In genomic region chr7:102505288-102506185, GRCh38 we compare ENCODE assay signal across 9 cellular contexts. TPM values are rescaled to one million over a fixed set of nuclear protein-coding genes. Genes with fewer than 3 reads are reported as not detected.
DNase-seq lines count a peak whose midpoint lies in the region; ATAC-seq, FAIRE-seq and TF ChIP-seq lines count a peak whose summit lies in the region.
"Not testable (repeated sequence)": the region's sequence is repeated elsewhere in the genome, so short reads cannot be mapped to it uniquely, and the experiment has no call there.
"Had no signal": no experiment of that assay in that cellular context is flagged by ENCODE, and none has a peak within 500 bp of the region (broad histone marks: within the 10 kb centered on the region; RNA-seq: fewer than 3 reads in every experiment).

No MANE protein-coding gene starts in this region.

- not testable (repeated sequence) for H4K91ac ChIP-seq in trophoblast cell (ENCODE audit: low read depth, low read length)

- not testable (repeated sequence) for H3K27ac Mint-ChIP-seq in activated CD8-positive, alpha-beta T cell treated with anti-CD3 and anti-CD28 coated beads, Interleukin-2, amount 10 ng/mL, durations not matched to agents 7 days and 5 days; stimulated activated naive CD8-positive, alpha-beta T cell treated with anti-CD3 and anti-CD28 coated beads, Interleukin-15, amount 100 ng/mL, for 72 hours

- H2BK5ac ChIP-seq in trophoblast cell (ENCODE audit: low read depth, low read length, poor library complexity): peak overlapping the region; percentile 76

- H3K79me1 ChIP-seq in trophoblast cell (ENCODE audit: low read length): not testable (repeated sequence)

- H3K4me1 ChIP-seq in A549; PC-9 (replicated peaks; ENCODE audit: insufficient read depth); right lobe of liver; trophoblast cell (ENCODE audit: control insufficient read depth in 1 of 2, insufficient read depth in 2 of 2, low read length in 2 of 2): not testable (repeated sequence)

- H3K4me3 ChIP-seq in A549; PC-9; right lobe of liver; trophoblast cell (ENCODE audit: low read depth, low read length): not testable (repeated sequence)

- not testable (repeated sequence) for H3K36me3 Mint-ChIP-seq in activated CD8-positive, alpha-beta T cell treated with anti-CD3 and anti-CD28 coated beads, Interleukin-2, amount 10 ng/mL, durations not matched to agents 7 days and 5 days (ENCODE audit: low read depth)

- not testable (repeated sequence) for H3K9ac ChIP-seq in trophoblast cell (ENCODE audit: low read length)

- not testable (repeated sequence) for TF ChIP-seq EP300 in A549 (IDR thresholded peaks at IDR 0.05)

- intact Hi-C loops in PC-9 (cut with micrococcal nuclease; ENCODE audit: unreplicated experiment); left cardiac atrium (cut with DNase I); right lobe of liver (cut with DNase I): not testable (repeated sequence)

- H3K4me3 Mint-ChIP-seq in activated CD8-positive, alpha-beta T cell treated with anti-CD3 and anti-CD28 coated beads, Interleukin-2, amount 10 ng/mL, durations not matched to agents 7 days and 5 days; stimulated activated naive CD8-positive, alpha-beta T cell treated with anti-CD3 and anti-CD28 coated beads, Interleukin-15, amount 100 ng/mL, for 72 hours: not testable (repeated sequence)

- H3K9me3 Mint-ChIP-seq in activated CD8-positive, alpha-beta T cell treated with anti-CD3 and anti-CD28 coated beads, Interleukin-2, amount 10 ng/mL, durations not matched to agents 7 days and 5 days (ENCODE audit: insufficient read depth); stimulated activated naive CD8-positive, alpha-beta T cell treated with anti-CD3 and anti-CD28 coated beads, Interleukin-15, amount 100 ng/mL, for 72 hours: not testable (repeated sequence)

- H2AK5ac ChIP-seq in trophoblast cell (ENCODE audit: low read length): not testable (repeated sequence)

- not testable (repeated sequence) for H3K79me2 ChIP-seq in PC-9 (ENCODE audit: low read depth); trophoblast cell (ENCODE audit: control insufficient read depth, insufficient read depth, low read length, poor library complexity)

- H3K36me3 ChIP-seq in PC-9 (ENCODE audit: low read depth); right lobe of liver; trophoblast cell (ENCODE audit: control insufficient read depth in 1 of 2, insufficient read depth in 2 of 2, low read length in 2 of 2): not testable (repeated sequence)

- H3F3A ChIP-seq in PC-9 (ENCODE audit: insufficient read depth, low read depth): not testable (repeated sequence)

- not testable (repeated sequence) for TF ChIP-seq POLR2A in A549 (IDR thresholded peaks at IDR 0.05; ENCODE audit: low read length); right lobe of liver (IDR thresholded peaks at IDR 0.05)

- H3K4ac ChIP-seq in trophoblast cell (ENCODE audit: low read depth, low read length): not testable (repeated sequence)

- H3K27ac ChIP-seq in A549: peak overlapping the region; percentile 37 to 67; a peak in 5 of 6 replicates
- H3K27ac ChIP-seq in PC-9: peak overlapping the region; percentile 53; the same call in 1 of the 2 replicates
- not testable (repeated sequence) for H3K27ac ChIP-seq in right lobe of liver; trophoblast cell (ENCODE audit: low read depth, low read length)

- ATAC-seq in A549 (peak; percentile 88 to 91), esophagus mucosa (peak; percentile 81), left cardiac atrium (peak; percentile 58 to 86), right lobe of liver (peak in 3 of 4 donors; percentile 22 to 53 (median 43))
- not testable (repeated sequence) for ATAC-seq in activated CD8-positive, alpha-beta T cell treated with anti-CD3 and anti-CD28 coated beads, Interleukin-2, amount 10 ng/mL, durations not matched to agents 7 days and 5 days
- peak; percentile 15 for ATAC-seq in stimulated activated naive CD8-positive, alpha-beta T cell treated with anti-CD3 and anti-CD28 coated beads, Interleukin-15, amount 100 ng/mL, for 72 hours

- not testable (repeated sequence) for H3K4me2 ChIP-seq in A549; trophoblast cell (ENCODE audit: low read length)
- peak overlapping the region; percentile 42; the same call in 1 of the 2 replicates for H3K4me2 ChIP-seq in PC-9

- not testable (repeated sequence) for TF ChIP-seq CTCF in A549 (IDR thresholded peaks at IDR 0.05); PC-9 (conservative IDR thresholded peaks at IDR 0.05); right lobe of liver (IDR thresholded peaks at IDR 0.05)

- peak overlapping the region; percentile 62 for H4K12ac ChIP-seq in trophoblast cell (ENCODE audit: low read depth, low read length)

- H4K8ac ChIP-seq in trophoblast cell (ENCODE audit: low read depth, low read length): not testable (repeated sequence)

- not testable (repeated sequence) for DNase-seq in A549 (ENCODE audit: low read depth in 1 of 2, low spot score in 1 of 2); PC-9; left cardiac atrium; trophoblast cell; stimulated activated naive CD8-positive, alpha-beta T cell treated with anti-CD3 and anti-CD28 coated beads, Interleukin-15, amount 100 ng/mL, for 72 hours
- DNase-seq in activated CD8-positive, alpha-beta T cell treated with anti-CD3 and anti-CD28 coated beads, Interleukin-2, amount 10 ng/mL, durations not matched to agents 7 days and 5 days: peak; percentile 20
- peak in 1 of 3 donors; percentile 3 for DNase-seq in right lobe of liver

- not testable (repeated sequence) for H3K4me1 Mint-ChIP-seq in activated CD8-positive, alpha-beta T cell treated with anti-CD3 and anti-CD28 coated beads, Interleukin-2, amount 10 ng/mL, durations not matched to agents 7 days and 5 days (ENCODE audit: low read depth); stimulated activated naive CD8-positive, alpha-beta T cell treated with anti-CD3 and anti-CD28 coated beads, Interleukin-15, amount 100 ng/mL, for 72 hours

- not testable (repeated sequence) for H3K27me3 Mint-ChIP-seq in activated CD8-positive, alpha-beta T cell treated with anti-CD3 and anti-CD28 coated beads, Interleukin-2, amount 10 ng/mL, durations not matched to agents 7 days and 5 days (ENCODE audit: low read depth); stimulated activated naive CD8-positive, alpha-beta T cell treated with anti-CD3 and anti-CD28 coated beads, Interleukin-15, amount 100 ng/mL, for 72 hours

- no CpG with 5 or more reads among the region's 24 CpGs for WGBS in A549 (ENCODE audit: missing lambda C conversion rate)
- 84% methylated on average over 5 of the region's 24 CpGs for WGBS in right lobe of liver (ENCODE audit: insufficient coverage, low coverage, low lambda C conversion rate, missing lambda C conversion rate)
- no CpG with 5 or more reads among the region's 24 CpGs for WGBS in trophoblast cell (ENCODE audit: extremely low coverage, insufficient coverage, insufficient read length)

- H4K20me1 ChIP-seq in PC-9 (ENCODE audit: insufficient read depth): not testable (repeated sequence)

- H3K9me3 ChIP-seq in A549; PC-9 (ENCODE audit: insufficient read depth, low read depth); right lobe of liver; trophoblast cell (ENCODE audit: insufficient read depth, low read depth, low read length): not testable (repeated sequence)

- H3K23ac ChIP-seq in trophoblast cell (ENCODE audit: low read length): not testable (repeated sequence)

- not testable (repeated sequence) for H3K14ac ChIP-seq in trophoblast cell (ENCODE audit: low read length)

- H2BK120ac ChIP-seq in trophoblast cell (ENCODE audit: insufficient read depth, low read length, poor library complexity): not testable (repeated sequence)

- POLR2A ChIA-PET in A549 (lab: Yijun Ruan, JAX); PC-9 (lab: Charles Lee; ENCODE audit: unreplicated experiment); activated CD8-positive, alpha-beta T cell treated with anti-CD3 and anti-CD28 coated beads, Interleukin-2, amount 10 ng/mL, durations not matched to agents 7 days and 5 days (lab: Charles Lee): not testable (repeated sequence)

- H3K18ac ChIP-seq in trophoblast cell (ENCODE audit: low read length): not testable (repeated sequence)

- CTCF ChIA-PET in A549 (lab: Yijun Ruan, JAX); PC-9 (lab: Charles Lee); activated CD8-positive, alpha-beta T cell treated with anti-CD3 and anti-CD28 coated beads, Interleukin-2, amount 10 ng/mL, durations not matched to agents 7 days and 5 days (lab: Charles Lee): not testable (repeated sequence)

- TF ChIP-seq RAD21 in A549 (conservative IDR thresholded peaks at IDR 0.05 in 1 of 2, IDR thresholded peaks at IDR 0.05 in 1 of 2): not testable (repeated sequence)

- H3K27me3 ChIP-seq in PC-9 (ENCODE audit: insufficient read depth, low read depth); right lobe of liver; trophoblast cell (ENCODE audit: insufficient read depth, low read length): not testable (repeated sequence)

- not testable (repeated sequence) for H2AFZ ChIP-seq in PC-9; trophoblast cell (ENCODE audit: insufficient read depth, low read length, poor library complexity)

- H3K9me2 ChIP-seq in PC-9 (ENCODE audit: insufficient read depth): not testable (repeated sequence)

- FAIRE-seq in A549 (lab: Jason Lieb, UNC): not testable (repeated sequence)

- not testable (repeated sequence) for BruUV-seq in PC-9 (replicated peaks; lab: Mats Ljungman, UMichigan)

- peak overlapping the region; percentile 71 for H2BK12ac ChIP-seq in trophoblast cell (ENCODE audit: low read length)

RNA-seq across cellular contexts. Expression of gene RASA4B, which starts 12.0 kb away (rescaled TPM):
- polyA plus RNA-seq in A549 (2011; rRNA removed): 0.83 and 0.93 TPM in 2 replicates
- 0.65 and 1.0 TPM in 2 replicates for polyA plus RNA-seq in A549 (2012; cell fraction: cytosol; rRNA removed)
- 3.7 and 4.5 TPM in 2 replicates for polyA plus RNA-seq in A549 (2012; cell fraction: nucleus; rRNA removed)
- polyA plus RNA-seq in A549 (2017; fragmentation: RNase III; extraction: RNeasy Plus Mini Kit Qiagen cat#74134 plus additional on column Dnase treatment): 1.4 to 1.5 TPM (median 1.4 TPM) in 3 replicates
- 0.87 and 1.3 TPM in 2 replicates for polyA minus RNA-seq in A549 (2011; rRNA and poly(A)+ RNA removed)
- 1.2 and 5.8 TPM in 2 replicates for total RNA-seq in PC-9 (2021)
- 10 to 100 TPM; 18.9 to 21.1 TPM for total RNA-seq in activated CD8-positive, alpha-beta T cell treated with anti-CD3 and anti-CD28 coated beads, Interleukin-2, amount 10 ng/mL, durations not matched to agents 7 days and 5 days
- total RNA-seq in esophagus mucosa: 2.8 TPM
- total RNA-seq in left cardiac atrium: 10 to 100 TPM in 1 of 2 donors, 1 to 10 TPM in 1; 3.2 to 14.3 TPM
- 1 to 10 TPM; 1.1 to 3.4 (median 2.7) TPM for total RNA-seq in right lobe of liver
- polyA plus RNA-seq in trophoblast cell (2013): 2.9 and 3.4 TPM in 2 replicates
- total RNA-seq: Daoy had no signal

RNA-seq across cellular contexts. Expression of gene POLR2J, which starts 26.8 kb away (rescaled TPM):
- polyA plus RNA-seq in A549 (2011; rRNA removed) (70.5 and 99.0 TPM in 2 replicates), A549 (2017; fragmentation: RNase III; extraction: RNeasy Plus Mini Kit Qiagen cat#74134 plus additional on column Dnase treatment) (101 to 107 TPM (median 104 TPM) in 3 replicates)
- polyA plus RNA-seq in A549 (2012; cell fraction: cytosol; rRNA removed): 189 and 192 TPM in 2 replicates
- polyA plus RNA-seq in A549 (2012; cell fraction: nucleus; rRNA removed): 60.3 and 62.3 TPM in 2 replicates
- 25.1 and 34.7 TPM in 2 replicates for polyA minus RNA-seq in A549 (2011; rRNA and poly(A)+ RNA removed)
- total RNA-seq in PC-9 (2021) (50.2 and 66.9 TPM in 2 replicates), esophagus mucosa (38.5 TPM), left cardiac atrium (10 to 100 TPM; 42.9 to 52.7 TPM), right lobe of liver (10 to 100 TPM; 18.8 to 27.1 (median 20.3) TPM)
- total RNA-seq in activated CD8-positive, alpha-beta T cell treated with anti-CD3 and anti-CD28 coated beads, Interleukin-2, amount 10 ng/mL, durations not matched to agents 7 days and 5 days: 10 to 100 TPM; 55.7 to 62.0 TPM
- polyA plus RNA-seq in trophoblast cell (2013): 130 and 136 TPM in 2 replicates

RNA-seq across cellular contexts. Expression of gene UPK3BL2, which starts 38.0 kb away (rescaled TPM):
- polyA plus RNA-seq in A549 (2011; rRNA removed) (1.4 and 1.7 TPM in 2 replicates), A549 (2017; fragmentation: RNase III; extraction: RNeasy Plus Mini Kit Qiagen cat#74134 plus additional on column Dnase treatment) (3.3 to 3.9 TPM (median 3.7 TPM) in 3 replicates)
- 4.9 and 6.1 TPM in 2 replicates for polyA plus RNA-seq in A549 (2012; cell fraction: cytosol; rRNA removed)
- polyA plus RNA-seq in A549 (2012; cell fraction: nucleus; rRNA removed): 110 and 148 TPM in 2 replicates
- polyA minus RNA-seq in A549 (2011; rRNA and poly(A)+ RNA removed): 2.1 and 3.9 TPM in 2 replicates
- total RNA-seq in PC-9 (2021) (24.3 and 36.8 TPM in 2 replicates), esophagus mucosa (88.8 TPM), left cardiac atrium (1 to 10 TPM; 2.9 to 3.1 TPM), right lobe of liver (10 to 100 TPM in 2 of 6 experiments, 1 to 10 TPM in 2, under 1 TPM in 1, not detected in 1; 0.43 to 10.8 (median 7.9) TPM)
- 10 to 100 TPM; 24.1 to 27.1 TPM for total RNA-seq in activated CD8-positive, alpha-beta T cell treated with anti-CD3 and anti-CD28 coated beads, Interleukin-2, amount 10 ng/mL, durations not matched to agents 7 days and 5 days
- 3.4 and 4.4 TPM in 2 replicates for polyA plus RNA-seq in trophoblast cell (2013)

RNA-seq across cellular contexts. Expression of gene LRWD1, which starts 40.8 kb away (rescaled TPM):
- polyA plus RNA-seq in A549 (2011; rRNA removed): 10.7 and 14.9 TPM in 2 replicates
- polyA plus RNA-seq in A549 (2012; cell fraction: cytosol; rRNA removed): 28.4 and 34.9 TPM in 2 replicates
- polyA plus RNA-seq in A549 (2012; cell fraction: nucleus; rRNA removed): 50.8 and 67.2 TPM in 2 replicates
- 26.3 to 28.7 TPM (median 28.1 TPM) in 3 replicates for polyA plus RNA-seq in A549 (2017; fragmentation: RNase III; extraction: RNeasy Plus Mini Kit Qiagen cat#74134 plus additional on column Dnase treatment)
- 17.9 TPM in 2 replicates for polyA minus RNA-seq in A549 (2011; rRNA and poly(A)+ RNA removed)
- 35.3 and 57.9 TPM in 2 replicates for total RNA-seq in PC-9 (2021)
- 10 to 100 TPM; 16.7 to 21.7 TPM for total RNA-seq in activated CD8-positive, alpha-beta T cell treated with anti-CD3 and anti-CD28 coated beads, Interleukin-2, amount 10 ng/mL, durations not matched to agents 7 days and 5 days
- total RNA-seq in esophagus mucosa: 8.7 TPM
- total RNA-seq in left cardiac atrium: 10 to 100 TPM in 1 of 2 donors, 1 to 10 TPM in 1; 9.8 to 12.2 TPM
- total RNA-seq in right lobe of liver: 10 to 100 TPM in 4 of 6 experiments, 1 to 10 TPM in 2; 8.3 to 15.5 (median 12.9) TPM
- 8.4 and 8.7 TPM in 2 replicates for polyA plus RNA-seq in trophoblast cell (2013)

RNA-seq across cellular contexts. Expression of gene ALKBH4, which starts 40.9 kb away (rescaled TPM):
- polyA plus RNA-seq in A549 (2011; rRNA removed): 3.1 and 4.0 TPM in 2 replicates
- 8.9 and 11.9 TPM in 2 replicates for polyA plus RNA-seq in A549 (2012; cell fraction: cytosol; rRNA removed)
- polyA plus RNA-seq in A549 (2012; cell fraction: nucleus; rRNA removed): 6.6 and 7.0 TPM in 2 replicates
- 7.9 to 8.8 TPM (median 8.2 TPM) in 3 replicates for polyA plus RNA-seq in A549 (2017; fragmentation: RNase III; extraction: RNeasy Plus Mini Kit Qiagen cat#74134 plus additional on column Dnase treatment)
- 2.3 and 2.5 TPM in 2 replicates for polyA minus RNA-seq in A549 (2011; rRNA and poly(A)+ RNA removed)
- total RNA-seq in PC-9 (2021): 10.9 and 18.1 TPM in 2 replicates
- total RNA-seq in activated CD8-positive, alpha-beta T cell treated with anti-CD3 and anti-CD28 coated beads, Interleukin-2, amount 10 ng/mL, durations not matched to agents 7 days and 5 days: 10 to 100 TPM; 10.8 to 11.1 TPM
- total RNA-seq in esophagus mucosa: 5.7 TPM
- 1 to 10 TPM; 7.1 to 7.2 TPM for total RNA-seq in left cardiac atrium
- 10 to 100 TPM in 1 of 6 experiments, 1 to 10 TPM in 5; 3.7 to 11.7 (median 5.6) TPM for total RNA-seq in right lobe of liver
- polyA plus RNA-seq in trophoblast cell (2013): 7.3 TPM in 2 replicates
